Comparison of ENCODE assay signal across 8 cellular contexts in the genomic region with DNA sequence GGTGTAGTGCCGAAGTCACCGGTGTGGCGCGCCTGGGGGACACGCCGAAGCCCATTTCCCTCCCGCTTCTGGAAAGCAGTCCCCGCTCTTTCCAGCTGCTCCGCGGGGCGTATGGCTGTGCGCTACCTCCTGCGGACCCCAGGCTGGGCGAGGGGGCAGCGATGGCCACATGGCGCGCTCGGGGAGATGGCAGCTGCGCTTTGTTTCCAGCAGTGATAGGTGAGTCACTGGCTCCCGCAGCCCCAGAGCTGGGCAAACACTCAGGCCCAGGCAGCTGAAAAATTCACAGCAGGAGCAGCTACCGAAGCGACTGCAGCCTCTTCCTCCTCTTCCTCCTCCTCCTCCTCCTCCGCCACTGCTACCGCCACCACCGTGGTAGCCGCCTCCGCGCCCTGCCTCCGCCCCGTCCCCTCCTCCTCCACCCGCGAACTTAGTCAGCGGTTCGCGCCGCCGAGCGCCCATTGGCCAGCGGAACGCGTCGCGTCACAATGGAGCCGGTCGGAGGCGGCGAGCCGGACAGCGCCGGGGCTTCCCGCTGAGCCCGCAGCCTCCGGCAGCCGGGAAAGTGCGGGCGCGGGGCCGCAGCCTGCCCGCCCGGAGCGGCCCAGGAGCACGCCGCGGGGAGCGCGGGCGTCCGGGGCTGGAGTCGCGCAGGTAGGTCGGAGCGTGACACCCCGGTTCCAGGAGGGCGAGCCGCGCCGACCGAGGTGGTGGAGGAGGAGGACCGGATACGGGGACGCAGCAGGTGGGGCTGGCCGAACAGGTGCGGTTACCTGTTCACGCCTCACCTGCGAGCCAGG.
A peak's percentile ranks its signal among the peaks of the same experiment; 100 is the strongest.
DNase-seq lines count a peak whose midpoint lies in the region; ATAC-seq and TF ChIP-seq lines count a peak whose summit lies in the region.

A gene (plus strand): TSS at position 461 of the 800 bp plus-strand sequence. CDS start 57,822 bp downstream, outside the sequence.

- H3K4me1 Mint-ChIP-seq in nephron progenitor cell, result peaks cover 24% of the 10 kb centered on the region
- H3K4me1 Mint-ChIP-seq in stimulated activated naive CD8-positive, alpha-beta T cell treated with anti-CD3 and anti-CD28 coated beads, Interleukin-15, amount 100 ng/mL, for 72 hours, result peaks cover 19% of the 10 kb centered on the region

- H3K36me3 Mint-ChIP-seq in nephron progenitor cell (ENCODE audit: low read depth), result peaks cover 7% of the 10 kb centered on the region

- DNase-seq in DMS79 treated with DMSO at 0.1 percent for 48 hours (lab: John Stamatoyannopoulos, UW) (peak; percentile 71), KBM-7 (peak; percentile 88), fibroblast of the conjunctiva (ENCODE audit: low read depth) (peak; percentile 61), nephron progenitor cell (peak; percentile 91)
- peak; percentile 96 for DNase-seq in activated effector memory CD4-positive, alpha-beta T cell treated with anti-CD3 and anti-CD28 coated beads, Interleukin-2, amount 50 U/mL, for 16 hours
- peak; percentile 86 to 90 for DNase-seq in stimulated activated naive CD8-positive, alpha-beta T cell treated with anti-CD3 and anti-CD28 coated beads, Interleukin-15, amount 100 ng/mL, for 72 hours

- H3K4me3 Mint-ChIP-seq in nephron progenitor cell, result peak within 1 kb of the TSS; percentile 90
- H3K4me3 Mint-ChIP-seq in stimulated activated naive CD8-positive, alpha-beta T cell treated with anti-CD3 and anti-CD28 coated beads, Interleukin-15, amount 100 ng/mL, for 72 hours, result no peak within 1 kb of the TSS

- H3K27me3 Mint-ChIP-seq in nephron progenitor cell (ENCODE audit: low read depth, poor library complexity), result no peaks in the 10 kb centered on the region
- H3K27me3 Mint-ChIP-seq in stimulated activated naive CD8-positive, alpha-beta T cell treated with anti-CD3 and anti-CD28 coated beads, Interleukin-15, amount 100 ng/mL, for 72 hours, result no peaks in the 10 kb centered on the region

- H3K27ac Mint-ChIP-seq in nephron progenitor cell, result peak within 1 kb of the TSS; percentile 70
- peak within 1 kb of the TSS; percentile 98 to 99 for H3K27ac Mint-ChIP-seq in stimulated activated naive CD8-positive, alpha-beta T cell treated with anti-CD3 and anti-CD28 coated beads, Interleukin-15, amount 100 ng/mL, for 72 hours

- no peak for TF ChIP-seq CTCF in nephron progenitor cell (IDR thresholded peaks at IDR 0.05)

- H3K9me3 Mint-ChIP-seq in nephron progenitor cell, result peaks cover 13% of the 10 kb centered on the region
- H3K9me3 Mint-ChIP-seq in stimulated activated naive CD8-positive, alpha-beta T cell treated with anti-CD3 and anti-CD28 coated beads, Interleukin-15, amount 100 ng/mL, for 72 hours, result peaks cover 7 to 8% of the 10 kb centered on the region in 2 donors

- in situ Hi-C loops in KBM-7 (cut with MboI; ENCODE audit: low pct_unique_long_range_greater_than_20kb, low sequenced_read_pairs), result loop anchor here (25.0 kb wide), 1 partner anchor 238 kb away; no protein-coding TSS in a partner anchor

- ATAC-seq in GM21717 (IDR thresholded peaks at IDR 0.05; ENCODE audit: unreplicated experiment), result peak; percentile 94
- ATAC-seq in stimulated activated naive CD8-positive, alpha-beta T cell treated with anti-CD3 and anti-CD28 coated beads, Interleukin-15, amount 100 ng/mL, for 72 hours, result peak; percentile 87

- peak; percentile 81 for TF ChIP-seq POLR2A in Raji (IDR thresholded peaks at IDR 0.05; ENCODE audit: insufficient read depth, low read depth, low read length)

Comparison
In these comparisons a context has a peak if more than half of its experiments do, and no peak if none do; other contexts are left out.
1. Peak in every context shown above with its lines: DNase-seq and ATAC-seq.